ENCODE assay signal across 14 cellular contexts in the genomic region with DNA sequence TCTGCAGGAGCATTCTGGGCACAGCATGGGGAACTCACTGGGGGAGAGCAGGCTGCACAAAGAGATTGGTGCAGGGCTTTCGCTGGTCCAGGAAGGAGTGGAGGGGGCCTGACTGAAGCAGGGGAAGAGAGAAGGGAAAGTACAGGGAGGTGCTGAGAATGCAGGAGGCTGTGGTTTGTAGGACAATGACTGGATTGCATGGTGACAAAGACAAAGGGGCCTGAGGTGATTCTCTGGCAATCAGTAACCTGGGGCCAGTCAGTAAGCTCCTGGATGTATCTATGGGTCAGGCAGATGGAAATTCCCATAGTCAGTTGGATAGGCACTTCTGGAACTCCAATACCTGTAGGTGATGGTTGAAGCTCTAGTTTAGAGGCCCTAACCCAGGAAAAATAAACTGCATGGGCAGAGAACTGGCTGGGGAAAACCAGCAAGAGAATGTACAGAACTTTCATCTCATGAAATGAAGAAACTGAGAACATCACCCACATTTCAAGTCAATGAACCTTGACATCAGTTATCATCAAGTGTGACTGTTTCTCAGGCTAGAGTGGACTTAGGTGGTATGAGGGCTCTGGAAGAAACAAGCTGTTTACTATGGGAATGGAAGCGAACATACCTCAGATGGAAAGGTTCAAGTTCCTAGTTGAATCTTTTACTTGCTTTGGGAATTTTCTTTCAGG.
A peak's percentile ranks its signal among the peaks of the same experiment; 100 is the strongest.
DNase-seq lines count a peak whose midpoint lies in the region; ATAC-seq, FAIRE-seq and TF ChIP-seq lines count a peak whose summit lies in the region.
"Had no signal": no experiment of that assay in that cellular context is flagged by ENCODE, and none has a peak within 500 bp of the region (broad histone marks: within the 10 kb centered on the region; RNA-seq: fewer than 3 reads in every experiment).

No MANE protein-coding gene starts in this region.

- H3K4me3 Mint-ChIP-seq in H9 = no peak overlapping the region

- peak overlapping the region; percentile 24 to 72 (median 34); a peak in 5 of 7 replicates for H3K27ac Mint-ChIP-seq in H9

- in situ Hi-C loops in Caki2 (cut with HindIII; ENCODE audit: low pct_unique_long_range_greater_than_20kb, low sequenced_read_pairs) = no loop called here

- peaks cover 10% of the 10 kb centered on the region for H3K4me1 ChIP-seq in H9 (ENCODE audit: insufficient read depth, low read length)
- H3K4me1 ChIP-seq in esophagus muscularis mucosa = peaks cover 5 to 9% (median 7%) of the 10 kb centered on the region in 4 donors
- H3K4me1 ChIP-seq: breast epithelium had no signal

- H3K27me3 ChIP-seq in H9 (ENCODE audit: insufficient read depth, low read length) (no peaks in the 10 kb centered on the region), esophagus muscularis mucosa (no peaks in the 10 kb centered on the region)
- H3K27me3 ChIP-seq: breast epithelium had no signal

- H3K56ac ChIP-seq in H9 (ENCODE audit: insufficient read length, low read depth, low read length) = no peak overlapping the region

- H2BK20ac ChIP-seq in H9 (ENCODE audit: low read depth, low read length, poor library complexity, severe bottlenecking) = no peak overlapping the region

- H4K5ac ChIP-seq in H9 (ENCODE audit: insufficient read length, low read depth, low read length) = no peak overlapping the region

- H3K4me3 ChIP-seq in esophagus muscularis mucosa = no peak overlapping the region
- H3K4me3 ChIP-seq: breast epithelium, lung had no signal

- no peak for TF ChIP-seq EP300 in esophagus muscularis mucosa (IDR thresholded peaks at IDR 0.05)

- H3K9me3 ChIP-seq in H9 (ENCODE audit: control insufficient read depth, low read depth, low read length) (no peaks in the 10 kb centered on the region), esophagus muscularis mucosa (no peaks in the 10 kb centered on the region)
- H3K9me3 ChIP-seq: breast epithelium had no signal

- no peak overlapping the region for H2BK120ac ChIP-seq in H9 (ENCODE audit: low read depth, low read length, poor library complexity, severe bottlenecking)

- peaks cover 0 to 3% (median 0%) of the 10 kb centered on the region in 3 experiments; a peak in 1 of 7 replicates for H3K36me3 Mint-ChIP-seq in H9 (ENCODE audit: insufficient read depth in 1 of 3, low read depth in 3 of 3)

- no CpG with 5 or more reads among the region's 2 CpGs for WGBS in H9 (ENCODE audit: extremely low coverage, insufficient read length, low lambda C conversion rate)
- WGBS in esophagus muscularis mucosa = 92% methylated on average over 2 of the region's 2 CpGs

- H3T11ph ChIP-seq in H9 (ENCODE audit: low read length) = no peak overlapping the region

- H3K9ac ChIP-seq in H9 (ENCODE audit: extremely low read depth, insufficient read length, low read length) = no peak overlapping the region

- no peaks in the 10 kb centered on the region for H4K20me1 ChIP-seq in H9 (ENCODE audit: control insufficient read depth, insufficient read depth, insufficient read length)

- H3K27me3 Mint-ChIP-seq in H9 (ENCODE audit: low read depth) = no peaks in the 10 kb centered on the region

- H3K79me1 ChIP-seq in H9 (ENCODE audit: insufficient read depth, low read depth, low read length, poor library complexity, severe bottlenecking) = no peaks in the 10 kb centered on the region

- no peaks in the 10 kb centered on the region for H3K9me3 Mint-ChIP-seq in H9

- peaks cover 19 to 22% of the 10 kb centered on the region in 2 experiments for H3K4me1 Mint-ChIP-seq in H9

- no peak overlapping the region for H3K14ac ChIP-seq in H9 (ENCODE audit: insufficient read depth, low read length)

- no peak overlapping the region for H4K91ac ChIP-seq in H9 (ENCODE audit: insufficient read length, low read depth, low read length)

- no peak overlapping the region for H2BK15ac ChIP-seq in H9 (ENCODE audit: low read depth, low read length)

- no peak overlapping the region for H3K4me2 ChIP-seq in H9 (ENCODE audit: insufficient read depth, insufficient read length, low read length)

- H3K23ac ChIP-seq in H9 (ENCODE audit: insufficient read length, low read depth, low read length) = no peak overlapping the region

- H3K4ac ChIP-seq in H9 (ENCODE audit: low read depth, low read length) = no peak overlapping the region

- no peak for TF ChIP-seq CTCF in H9 (conservative IDR thresholded peaks at IDR 0.05)
- no peak for TF ChIP-seq CTCF in esophagus muscularis mucosa (IDR thresholded peaks at IDR 0.05)

- no peak overlapping the region for H3K27ac ChIP-seq in H9 (ENCODE audit: insufficient read length, low read depth, low read length)
- no peak overlapping the region for H3K27ac ChIP-seq in esophagus muscularis mucosa (replicated peaks in 1 of 4)

- no peak overlapping the region for H2AK5ac ChIP-seq in H9 (ENCODE audit: insufficient read length, low read length)

- H3K36me3 ChIP-seq in esophagus muscularis mucosa = no peaks in the 10 kb centered on the region
- H3K36me3 ChIP-seq: breast epithelium had no signal

- no peak overlapping the region for H4K8ac ChIP-seq in H9 (replicated peaks; ENCODE audit: insufficient read length, low read depth, low read length)

- peak; percentile 97 for FAIRE-seq in GM19239 (lab: Jason Lieb, UNC)

- intact Hi-C loops in esophagus muscularis mucosa (cut with DNase I) = no loop called here

- TF ChIP-seq POLR2A in esophagus muscularis mucosa (IDR thresholded peaks at IDR 0.05; ENCODE audit: low read depth) = no peak

- no peak overlapping the region for H2BK5ac ChIP-seq in H9 (ENCODE audit: insufficient read length, low read length)

- no peaks in the 10 kb centered on the region for H3K79me2 ChIP-seq in H9 (ENCODE audit: insufficient read depth, low read length)

- no peak overlapping the region for H2BK12ac ChIP-seq in H9 (ENCODE audit: insufficient read length, low read depth, low read length)

- no peak overlapping the region for H2AFZ ChIP-seq in H9 (ENCODE audit: low read length)

- DNase-seq in Caki2 (ENCODE audit: low read depth) (peak; percentile 88), GM19239 (ENCODE audit: insufficient read length, low spot score) (no peak), H9 (no peak), esophagus muscularis mucosa (ENCODE audit: extremely low spot score) (no peak), DMS114 treated with DMSO at 0.1 percent for 48 hours (lab: John Stamatoyannopoulos, UW; ENCODE audit: unreplicated experiment) (no peak), NCI-H1694 treated with DMSO at 0.1 percent for 48 hours (lab: John Stamatoyannopoulos, UW) (no peak), NCI-H1105 treated with DMSO at 0.1 percent for 48 hours (lab: John Stamatoyannopoulos, UW) (no peak)
- DNase-seq: activated CD4-positive, alpha-beta T cell treated with anti-CD3 and anti-CD28 coated beads, Interleukin-2, amount 50 U/mL, for 1 hour; activated gamma-delta T cell; NCI-H1694; T-helper 1 cell had no signal

- peak; percentile 22 for ATAC-seq in HG03469 (IDR thresholded peaks at IDR 0.05; ENCODE audit: unreplicated experiment)

- H3K23me2 ChIP-seq in H9 (ENCODE audit: insufficient read length, low read depth, low read length, poor library complexity, severe bottlenecking) = no peaks in the 10 kb centered on the region

- H3K18ac ChIP-seq in H9 (ENCODE audit: insufficient read length, low read depth, low read length) = no peak overlapping the region
